Comparison of ENCODE assay signal across 12 cellular contexts in the genomic region with DNA sequence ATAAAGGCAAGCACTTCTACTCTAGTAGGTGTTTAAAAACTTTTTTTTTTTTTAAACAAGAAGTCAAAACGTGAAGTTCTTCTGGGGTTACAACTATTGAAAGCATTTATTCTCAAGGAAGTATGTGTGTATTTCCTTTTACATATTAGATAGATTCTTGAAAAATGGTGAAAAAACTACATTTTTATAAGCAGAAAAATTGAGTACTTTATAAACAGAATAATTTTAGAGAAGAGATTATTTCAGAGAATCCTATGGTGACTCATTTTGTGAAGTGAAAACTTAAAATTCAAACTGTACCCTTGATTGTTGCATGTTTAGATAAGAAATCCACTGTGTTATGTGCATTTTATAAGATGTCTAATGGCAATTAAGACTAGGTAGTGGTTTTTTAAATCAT. TPM values are rescaled to one million over a fixed set of nuclear protein-coding genes. Genes with fewer than 3 reads are reported as not detected.
DNase-seq lines count a peak whose midpoint lies in the region; ATAC-seq, FAIRE-seq and TF ChIP-seq lines count a peak whose summit lies in the region.
"Had no signal": no experiment of that assay in that cellular context is flagged by ENCODE, and none has a peak within 500 bp of the region (broad histone marks: within the 10 kb centered on the region; RNA-seq: fewer than 3 reads in every experiment).

No MANE protein-coding gene starts in this region.

- no peak overlapping the region for H2AFZ ChIP-seq in PC-3 (ENCODE audit: low read length)
- no peak overlapping the region for H2AFZ ChIP-seq in hepatocyte

- no peak for TF ChIP-seq CTCF in PC-3 (conservative IDR thresholded peaks at IDR 0.05; ENCODE audit: low read depth, low read length)
- no peak for TF ChIP-seq CTCF in hepatocyte (IDR thresholded peaks at IDR 0.05; ENCODE audit: poor library complexity)

- H3K4me1 ChIP-seq in PC-3 (ENCODE audit: insufficient read depth, low read length) (peaks cover 26% of the 10 kb centered on the region), hepatocyte (ENCODE audit: insufficient read depth) (peaks cover 18% of the 10 kb centered on the region), skeletal muscle satellite cell (ENCODE audit: control insufficient read depth, insufficient read depth, low read length) (peaks cover 17% of the 10 kb centered on the region)

- POLR2A ChIA-PET in PC-3 (lab: Charles Lee; ENCODE audit: unreplicated experiment) = no interaction called here

- no peak overlapping the region for H3K27ac ChIP-seq in PC-3 (ENCODE audit: low read length)
- H3K27ac ChIP-seq in hepatocyte = peak overlapping the region; percentile 94
- H3K27ac ChIP-seq: SJSA1 had no signal

- H3K9ac ChIP-seq in PC-3 (ENCODE audit: low read length) = no peak overlapping the region
- no peak overlapping the region for H3K9ac ChIP-seq in skeletal muscle satellite cell (ENCODE audit: low read depth, low read length)

- H3K4me2 ChIP-seq in PC-3 (ENCODE audit: low read length) (peak overlapping the region; percentile 93), hepatocyte (peak overlapping the region; percentile 83), skeletal muscle satellite cell (ENCODE audit: low read length) (peak overlapping the region; percentile 85)

- CTCF ChIA-PET in PC-3 (lab: Charles Lee) = no interaction called here

- peak; percentile 70 for FAIRE-seq in G401.6 (lab: Jason Lieb, UNC)

- no TSS peak for BruUV-seq in PC-3 (replicated peaks; lab: Mats Ljungman, UMichigan)

- ATAC-seq in PC-3 (no peak), left lobe of liver (no peak)

- WGBS in hepatocyte (ENCODE audit: low lambda C conversion rate, missing lambda C conversion rate) = 9% methylated on average over 1 of the region's 1 CpG

- intact Hi-C loops in PC-3 (cut with micrococcal nuclease) = no loop called here

- H3K27me3 ChIP-seq in PC-3 (ENCODE audit: low read length) (no peaks in the 10 kb centered on the region), hepatocyte (no peaks in the 10 kb centered on the region), skeletal muscle satellite cell (ENCODE audit: control insufficient read depth, insufficient read depth, low read length) (no peaks in the 10 kb centered on the region)
- H3K27me3 ChIP-seq: SJSA1 had no signal

- no peak for DNase-seq in PC-3
- no peak for DNase-seq in hepatocyte (ENCODE audit: low spot score)
- DNase-seq in left lobe of liver (ENCODE audit: low spot score) = no peak
- DNase-seq in NCI-H345 (lab: John Stamatoyannopoulos, UW) = no peak
- no peak for DNase-seq in mucosa of gallbladder (ENCODE audit: low spot score)
- DNase-seq in ecto neural progenitor cell (ENCODE audit: low spot score) = no peak
- DNase-seq: activated CD4-positive, alpha-beta T cell treated with anti-CD3 and anti-CD28 coated beads, Interleukin-2, amount 50 U/mL, for 48 hours; DMS153; NCI-H226 had no signal

- H4K20me1 ChIP-seq in PC-3 (ENCODE audit: low read length) (peaks cover 6% of the 10 kb centered on the region; the same call in 1 of the 2 replicates), hepatocyte (ENCODE audit: insufficient read depth, poor library complexity, severe bottlenecking) (peaks cover 15% of the 10 kb centered on the region)

- H3K9me2 ChIP-seq in PC-3 (replicated peaks; ENCODE audit: low read length) = no peaks in the 10 kb centered on the region
- H3K9me2 ChIP-seq in hepatocyte (replicated peaks; ENCODE audit: insufficient read depth) = no peaks in the 10 kb centered on the region

- H3K36me3 ChIP-seq in PC-3 (ENCODE audit: low read depth, low read length) (no peaks in the 10 kb centered on the region), hepatocyte (replicated peaks; ENCODE audit: insufficient read depth, low read depth) (no peaks in the 10 kb centered on the region), skeletal muscle satellite cell (ENCODE audit: insufficient read depth, low read length) (no peaks in the 10 kb centered on the region)

- peak overlapping the region; percentile 82; the same call in 1 of the 2 replicates for H3K4me3 ChIP-seq in PC-3 (ENCODE audit: low read length)
- peak overlapping the region; percentile 93 for H3K4me3 ChIP-seq in hepatocyte
- no peak overlapping the region for H3K4me3 ChIP-seq in skeletal muscle satellite cell (ENCODE audit: low read length)
- H3K4me3 ChIP-seq: SJSA1 had no signal

- H3K79me2 ChIP-seq in PC-3 (ENCODE audit: low read length) (peaks cover 74% of the 10 kb centered on the region), hepatocyte (peaks cover 77% of the 10 kb centered on the region)

- no peaks in the 10 kb centered on the region for H3F3A ChIP-seq in PC-3 (ENCODE audit: low read length, unreplicated experiment)

- no peaks in the 10 kb centered on the region for H3K9me3 ChIP-seq in PC-3 (ENCODE audit: low read length)
- no peaks in the 10 kb centered on the region for H3K9me3 ChIP-seq in hepatocyte (ENCODE audit: low read depth)
- H3K9me3 ChIP-seq in skeletal muscle satellite cell (replicated peaks; ENCODE audit: low read length) = no peaks in the 10 kb centered on the region
- H3K9me3 ChIP-seq: SJSA1 had no signal

RNA-seq across cellular contexts. Expression of a gene that starts 2.9 kb away (rescaled TPM):
- total RNA-seq in PC-3 (2014; rRNA removed) (38.1 and 38.3 TPM in 2 replicates), hepatocyte (86.8 and 86.9 TPM in 2 replicates), left lobe of liver (30.4 TPM), mucosa of gallbladder (111 TPM)
- polyA plus RNA-seq in hepatocyte = 49.9 and 55.2 TPM in 2 replicates
- 29.9 and 39.8 TPM in 2 replicates for total RNA-seq in skeletal muscle satellite cell (2012; rRNA removed)
